ENCODE assay signal across 8 cellular contexts in genomic region chr2:59301466-59302402, GRCh38.
DNase-seq lines count a peak whose midpoint lies in the region; ATAC-seq and TF ChIP-seq lines count a peak whose summit lies in the region.

No MANE protein-coding gene starts in this region.

- no peaks in the 10 kb centered on the region for H3K27me3 ChIP-seq in brain microvascular endothelial cell (replicated peaks)

- H3K27ac ChIP-seq in brain microvascular endothelial cell = no peak overlapping the region

- H3K4me3 Mint-ChIP-seq in stimulated activated memory B cell treated with anti-CD40 and anti-IgM and Interleukin-4, amounts not matched to agents 10 μg/mL and 1 μg/mL and 100 μg/mL, for 72 hours = no peak overlapping the region

- no peaks in the 10 kb centered on the region for H3K9me3 Mint-ChIP-seq in stimulated activated memory B cell treated with anti-CD40 and anti-IgM and Interleukin-4, amounts not matched to agents 10 μg/mL and 1 μg/mL and 100 μg/mL, for 72 hours

- H3K27ac Mint-ChIP-seq in stimulated activated memory B cell treated with anti-CD40 and anti-IgM and Interleukin-4, amounts not matched to agents 10 μg/mL and 1 μg/mL and 100 μg/mL, for 72 hours = no peak overlapping the region

- no peaks in the 10 kb centered on the region for H3K36me3 ChIP-seq in brain microvascular endothelial cell (replicated peaks)

- peak; percentile 67 for ATAC-seq in GM18858 (IDR thresholded peaks at IDR 0.05; ENCODE audit: unreplicated experiment)
- peak; percentile 56 for ATAC-seq in HG03442 (IDR thresholded peaks at IDR 0.05; ENCODE audit: unreplicated experiment)
- ATAC-seq in stimulated activated memory B cell treated with anti-CD40 and anti-IgM and Interleukin-4, amounts not matched to agents 10 μg/mL and 1 μg/mL and 100 μg/mL, for 72 hours = peak; percentile 67

- no peaks in the 10 kb centered on the region for H3K36me3 Mint-ChIP-seq in stimulated activated memory B cell treated with anti-CD40 and anti-IgM and Interleukin-4, amounts not matched to agents 10 μg/mL and 1 μg/mL and 100 μg/mL, for 72 hours

- H3K4me1 Mint-ChIP-seq in stimulated activated memory B cell treated with anti-CD40 and anti-IgM and Interleukin-4, amounts not matched to agents 10 μg/mL and 1 μg/mL and 100 μg/mL, for 72 hours = no peaks in the 10 kb centered on the region

- no peak overlapping the region for H3K4me3 ChIP-seq in brain microvascular endothelial cell (ENCODE audit: low read depth, low read length)

- in situ Hi-C loops in brain microvascular endothelial cell (cut with HindIII; ENCODE audit: low pct_ligation_motif_present, low sequenced_read_pairs) = no loop called here

- DNase-seq in CD1c-positive myeloid dendritic cell (ENCODE audit: extremely low spot score) (peak; percentile 78), NCI-H748 (lab: John Stamatoyannopoulos, UW; ENCODE audit: unreplicated experiment) (peak; percentile 66), brain microvascular endothelial cell (peak; percentile 57), iPS-NIHi7 (ENCODE audit: extremely low spot score) (peak; percentile 83), HCEC 1CT (no peak)

- peak; percentile 42 for TF ChIP-seq CTCF in brain microvascular endothelial cell (IDR thresholded peaks at IDR 0.05; ENCODE audit: low read depth, low read length, missing control alignments)

- peaks cover 6% of the 10 kb centered on the region for H3K27me3 Mint-ChIP-seq in stimulated activated memory B cell treated with anti-CD40 and anti-IgM and Interleukin-4, amounts not matched to agents 10 μg/mL and 1 μg/mL and 100 μg/mL, for 72 hours
